In genomic region chr17:18194394-18194793, GRCh38 we compare ENCODE assay signal across 28 cellular contexts.
"Had no signal": no experiment of that assay in that cellular context is flagged by ENCODE, and none has a peak within 500 bp of the region (broad histone marks: within the 10 kb centered on the region; RNA-seq: fewer than 3 reads in every experiment).

No MANE protein-coding gene starts in this region.

- H3K27ac ChIP-seq: ascending aorta, cardiac muscle cell, coronary artery, gastroesophageal sphincter, lower lobe of right lung, skin epidermis, tibial nerve had no signal

- H3K4me3 ChIP-seq: ascending aorta, cardiac muscle cell, coronary artery, dorsolateral prefrontal cortex, gastroesophageal sphincter, lower lobe of right lung, skin epidermis, tibial nerve had no signal

- H3K9me3 ChIP-seq: ascending aorta, gastroesophageal sphincter, lower lobe of right lung, SK-N-SH, tibial nerve had no signal

- H3K4me3 Mint-ChIP-seq: activated naive CD8-positive, alpha-beta T cell treated with anti-CD3 and anti-CD28 coated beads for 36 hours; activated T-cell treated with anti-CD3 and anti-CD28 coated beads, Interleukin-2, amount 50 U/mL, for 4 hours; natural killer cell; stimulated activated effector memory CD8-positive, alpha-beta T cell treated with anti-CD3 and anti-CD28 coated beads, Interleukin-12 subunit alpha, Interleukin-12 subunit beta, amount 100 ng/mL, for 72 hours; T-helper 1 cell treated with Interleukin-12 subunit alpha and Interleukin-12 subunit beta and Interleukin-4 antibody, amounts not matched to agents 30 μg/mL and 1 μg/mL, for 36 hours had no signal

- H3K27me3 Mint-ChIP-seq: activated naive CD8-positive, alpha-beta T cell treated with anti-CD3 and anti-CD28 coated beads for 36 hours; brain had no signal

- H3K27me3 ChIP-seq: ascending aorta, cardiac muscle cell, dorsolateral prefrontal cortex, gastroesophageal sphincter, tibial nerve had no signal

- DNase-seq: activated CD8-positive, alpha-beta memory T cell treated with anti-CD3 and anti-CD28 coated beads, Interleukin-2, amount 50 U/mL, for 4 hours; activated naive CD4-positive, alpha-beta T cell; activated naive CD8-positive, alpha-beta T cell treated with anti-CD3 and anti-CD28 coated beads for 36 hours; activated T-cell treated with anti-CD3 and anti-CD28 coated beads, Interleukin-2, amount 50 U/mL, for 4 hours; dorsolateral prefrontal cortex; effector memory CD4-positive, alpha-beta T cell; erythroblast; hippocampal formation; kidney; left colon; lower lobe of right lung; mesendoderm; natural killer cell; retina; SK-N-SH; stimulated activated CD4-positive, alpha-beta T cell treated with anti-CD3 and anti-CD28 coated beads, Interleukin-4, amount 100 ng/mL, for 24 hours; SW 1271; T1000 had no signal

- H3K9me3 Mint-ChIP-seq: activated naive CD8-positive, alpha-beta T cell treated with anti-CD3 and anti-CD28 coated beads for 36 hours; activated T-cell treated with anti-CD3 and anti-CD28 coated beads, Interleukin-2, amount 50 U/mL, for 4 hours; brain; natural killer cell; stimulated activated effector memory CD8-positive, alpha-beta T cell treated with anti-CD3 and anti-CD28 coated beads, Interleukin-12 subunit alpha, Interleukin-12 subunit beta, amount 100 ng/mL, for 72 hours; T-helper 1 cell treated with Interleukin-12 subunit alpha and Interleukin-12 subunit beta and Interleukin-4 antibody, amounts not matched to agents 30 μg/mL and 1 μg/mL, for 36 hours had no signal

- H3K36me3 Mint-ChIP-seq: natural killer cell had no signal

- ATAC-seq: activated T-cell treated with anti-CD3 and anti-CD28 coated beads, Interleukin-2, amount 50 U/mL, for 4 hours; gastroesophageal sphincter; left colon; lower lobe of right lung; natural killer cell; sciatic nerve; stimulated activated effector memory CD8-positive, alpha-beta T cell treated with anti-CD3 and anti-CD28 coated beads, Interleukin-12 subunit alpha, Interleukin-12 subunit beta, amount 100 ng/mL, for 72 hours had no signal
